In the genomic region with DNA sequence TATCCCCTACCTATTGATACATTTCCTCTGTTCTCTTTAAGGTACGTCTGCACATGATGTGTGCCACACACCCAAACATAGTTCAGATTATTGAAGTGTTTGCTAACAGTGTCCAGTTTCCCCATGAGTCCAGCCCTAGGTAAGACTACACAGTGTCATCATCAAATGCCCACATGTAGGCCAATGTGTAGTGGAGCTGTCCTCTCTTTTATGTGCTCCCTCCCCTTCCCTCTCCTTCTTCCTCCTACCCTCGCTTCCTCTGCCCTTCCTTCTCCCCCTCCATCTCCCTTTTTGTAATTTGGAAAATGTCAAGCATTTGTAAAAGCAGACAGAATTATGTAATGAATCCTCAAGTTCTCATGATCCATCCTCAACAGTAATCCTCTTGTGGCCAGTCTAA, we compare ENCODE assay signal across 18 cellular contexts.
"Had no signal": no experiment of that assay in that cellular context is flagged by ENCODE, and none has a peak within 500 bp of the region (broad histone marks: within the 10 kb centered on the region; RNA-seq: fewer than 3 reads in every experiment).

No MANE protein-coding gene starts in this region.

- H3K4me3 ChIP-seq: esophagus muscularis mucosa, lung, psoas muscle, right lobe of liver, spleen, transverse colon had no signal

- H3K9me3 ChIP-seq: esophagus muscularis mucosa, psoas muscle, right lobe of liver, transverse colon had no signal

- H3K4me3 Mint-ChIP-seq: activated CD4-positive, alpha-beta T cell treated with anti-CD3 and anti-CD28 coated beads for 36 hours; naive thymus-derived CD4-positive, alpha-beta T cell; stimulated activated memory B cell treated with anti-CD40 and anti-IgM and Interleukin-4, amounts not matched to agents 10 μg/mL and 1 μg/mL and 100 μg/mL, for 72 hours; T-cell had no signal

- DNase-seq: activated CD4-positive, alpha-beta T cell treated with anti-CD3 and anti-CD28 coated beads for 36 hours; brain microvascular endothelial cell; cerebellar nuclear complex; dermis blood vessel endothelial cell; hypothalamus; left colon; naive thymus-derived CD4-positive, alpha-beta T cell; occipital lobe; psoas muscle; right lobe of liver; spleen; stimulated activated CD4-positive, alpha-beta T cell treated with anti-CD3 and anti-CD28 coated beads, Interleukin-1b, Interleukin-23, amount 100 ng/mL, for 48 hours; T-cell; transverse colon had no signal

- H3K27ac ChIP-seq: brain microvascular endothelial cell, esophagus muscularis mucosa, psoas muscle, right lobe of liver, spleen, transverse colon, VCaP had no signal

- H3K27me3 ChIP-seq: brain microvascular endothelial cell, esophagus muscularis mucosa, right lobe of liver, spleen, transverse colon had no signal

- H3K4me1 ChIP-seq: esophagus muscularis mucosa, psoas muscle, right lobe of liver, spleen, transverse colon had no signal

- H3K27me3 Mint-ChIP-seq: activated CD4-positive, alpha-beta T cell treated with anti-CD3 and anti-CD28 coated beads for 36 hours; naive thymus-derived CD4-positive, alpha-beta T cell; stimulated activated memory B cell treated with anti-CD40 and anti-IgM and Interleukin-4, amounts not matched to agents 10 μg/mL and 1 μg/mL and 100 μg/mL, for 72 hours; T-cell had no signal

- H3K9me3 Mint-ChIP-seq: stimulated activated memory B cell treated with anti-CD40 and anti-IgM and Interleukin-4, amounts not matched to agents 10 μg/mL and 1 μg/mL and 100 μg/mL, for 72 hours; T-cell had no signal

- ATAC-seq: activated CD4-positive, alpha-beta T cell treated with anti-CD3 and anti-CD28 coated beads for 36 hours; left colon; naive thymus-derived CD4-positive, alpha-beta T cell; psoas muscle; right lobe of liver; stimulated activated memory B cell treated with anti-CD40 and anti-IgM and Interleukin-4, amounts not matched to agents 10 μg/mL and 1 μg/mL and 100 μg/mL, for 72 hours; T-cell had no signal

- H3K27ac Mint-ChIP-seq: stimulated activated memory B cell treated with anti-CD40 and anti-IgM and Interleukin-4, amounts not matched to agents 10 μg/mL and 1 μg/mL and 100 μg/mL, for 72 hours had no signal
